Comparison of ENCODE assay signal across 8 cellular contexts in genomic region chr5:151719228-151719861, GRCh38. TPM values are rescaled to one million over a fixed set of nuclear protein-coding genes. Genes with fewer than 3 reads are reported as not detected.
DNase-seq lines count a peak whose midpoint lies in the region; ATAC-seq and TF ChIP-seq lines count a peak whose summit lies in the region.

No MANE protein-coding gene starts in this region.

- no peak overlapping the region for H3K27ac ChIP-seq in H9 (ENCODE audit: insufficient read length, low read depth, low read length)

- peaks cover 0 to 10% (median 3%) of the 10 kb centered on the region in 3 experiments; a peak in 4 of 7 replicates for H3K36me3 Mint-ChIP-seq in H9 (ENCODE audit: insufficient read depth in 1 of 3, low read depth in 3 of 3)
- peaks cover 3% of the 10 kb centered on the region for H3K36me3 Mint-ChIP-seq in activated naive CD8-positive, alpha-beta T cell treated with anti-CD3 and anti-CD28 coated beads for 36 hours

- H3K23ac ChIP-seq in H9 (ENCODE audit: insufficient read length, low read depth, low read length), result no peak overlapping the region

- no peak overlapping the region for H3K27ac Mint-ChIP-seq in H9
- no peak overlapping the region for H3K27ac Mint-ChIP-seq in activated naive CD8-positive, alpha-beta T cell treated with anti-CD3 and anti-CD28 coated beads for 36 hours

- DNase-seq in AG10803 (ENCODE audit: low read depth) (peak; percentile 66), H9 (peak; percentile 46), kidney epithelial cell (ENCODE audit: low read depth) (no peak), activated gamma-delta T cell treated with Interleukin-2 at 50 U/mL for 16 hours (no peak), cortex of kidney (lab: John Stamatoyannopoulos, UW) (no peak), A172 (ENCODE audit: low spot score) (no peak)
- peak; percentile 10 for DNase-seq in activated naive CD8-positive, alpha-beta T cell treated with anti-CD3 and anti-CD28 coated beads for 36 hours

- no CpG with 5 or more reads among the region's 4 CpGs for WGBS in H9 (ENCODE audit: extremely low coverage, insufficient read length, low lambda C conversion rate)

- no peak overlapping the region for H3K14ac ChIP-seq in H9 (ENCODE audit: insufficient read depth, low read length)

- peaks cover 6 to 8% of the 10 kb centered on the region in 2 experiments; a peak in 4 of 5 replicates for H3K9me3 Mint-ChIP-seq in H9
- H3K9me3 Mint-ChIP-seq in activated naive CD8-positive, alpha-beta T cell treated with anti-CD3 and anti-CD28 coated beads for 36 hours, result no peaks in the 10 kb centered on the region

- no peak overlapping the region for H3K4me2 ChIP-seq in H9 (ENCODE audit: insufficient read depth, insufficient read length, low read length)

- H3K79me1 ChIP-seq in H9 (ENCODE audit: insufficient read depth, low read depth, low read length, poor library complexity, severe bottlenecking), result no peaks in the 10 kb centered on the region

- H3K4me1 ChIP-seq in H9 (ENCODE audit: insufficient read depth, low read length), result peaks cover 7% of the 10 kb centered on the region

- H4K5ac ChIP-seq in H9 (ENCODE audit: insufficient read length, low read depth, low read length), result no peak overlapping the region

- no peak for ATAC-seq in HG02938 (IDR thresholded peaks at IDR 0.05; ENCODE audit: unreplicated experiment)

- H4K91ac ChIP-seq in H9 (ENCODE audit: insufficient read length, low read depth, low read length), result no peak overlapping the region

- no peak overlapping the region for H3K56ac ChIP-seq in H9 (ENCODE audit: insufficient read length, low read depth, low read length)

- no peaks in the 10 kb centered on the region for H3K23me2 ChIP-seq in H9 (ENCODE audit: insufficient read length, low read depth, low read length, poor library complexity, severe bottlenecking)

- H2BK20ac ChIP-seq in H9 (ENCODE audit: low read depth, low read length, poor library complexity, severe bottlenecking), result no peak overlapping the region

- no peak overlapping the region for H2AK5ac ChIP-seq in H9 (ENCODE audit: insufficient read length, low read length)

- no peak overlapping the region for H3K18ac ChIP-seq in H9 (ENCODE audit: insufficient read length, low read depth, low read length)

- H3K9me3 ChIP-seq in H9 (ENCODE audit: control insufficient read depth, low read depth, low read length), result no peaks in the 10 kb centered on the region

- no peak overlapping the region for H3K4me3 Mint-ChIP-seq in H9
- H3K4me3 Mint-ChIP-seq in activated naive CD8-positive, alpha-beta T cell treated with anti-CD3 and anti-CD28 coated beads for 36 hours, result no peak overlapping the region

- H2BK15ac ChIP-seq in H9 (ENCODE audit: low read depth, low read length), result no peak overlapping the region

- H3K27me3 ChIP-seq in H9 (ENCODE audit: insufficient read depth, low read length) (no peaks in the 10 kb centered on the region), kidney epithelial cell (ENCODE audit: control insufficient read depth, insufficient read depth, low read length) (no peaks in the 10 kb centered on the region)

- no peak overlapping the region for H3T11ph ChIP-seq in H9 (ENCODE audit: low read length)

- H3K79me2 ChIP-seq in H9 (ENCODE audit: insufficient read depth, low read length), result no peaks in the 10 kb centered on the region

- H3K36me3 ChIP-seq in kidney epithelial cell (ENCODE audit: control insufficient read depth, insufficient read depth, low read length), result no peaks in the 10 kb centered on the region

- TF ChIP-seq CTCF in AG10803 (conservative IDR thresholded peaks at IDR 0.05; ENCODE audit: low read length), result peak; percentile 75
- TF ChIP-seq CTCF in H9 (conservative IDR thresholded peaks at IDR 0.05), result peak; percentile 74
- TF ChIP-seq CTCF in kidney epithelial cell (IDR thresholded peaks at IDR 0.05; ENCODE audit: insufficient read depth, low read length, poor library complexity, severe bottlenecking), result peak; percentile 45

- H3K4me3 ChIP-seq in AG10803 (ENCODE audit: low read length), result peak overlapping the region; percentile 0; the same call in 1 of the 2 replicates
- no peak overlapping the region for H3K4me3 ChIP-seq in kidney epithelial cell (ENCODE audit: low read depth, low read length)

- H2AFZ ChIP-seq in H9 (ENCODE audit: low read length), result no peak overlapping the region

- no peak overlapping the region for H3K4ac ChIP-seq in H9 (ENCODE audit: low read depth, low read length)

- H2BK120ac ChIP-seq in H9 (ENCODE audit: low read depth, low read length, poor library complexity, severe bottlenecking), result no peak overlapping the region

- H4K8ac ChIP-seq in H9 (replicated peaks; ENCODE audit: insufficient read length, low read depth, low read length), result no peak overlapping the region

- H3K9ac ChIP-seq in H9 (ENCODE audit: extremely low read depth, insufficient read length, low read length), result no peak overlapping the region

- peaks cover 1% of the 10 kb centered on the region for H3K27me3 Mint-ChIP-seq in H9 (ENCODE audit: low read depth)
- no peaks in the 10 kb centered on the region for H3K27me3 Mint-ChIP-seq in activated naive CD8-positive, alpha-beta T cell treated with anti-CD3 and anti-CD28 coated beads for 36 hours

- H2BK12ac ChIP-seq in H9 (ENCODE audit: insufficient read length, low read depth, low read length), result no peak overlapping the region

- H3K4me1 Mint-ChIP-seq in H9, result peaks cover 15 to 20% of the 10 kb centered on the region in 2 experiments
- H3K4me1 Mint-ChIP-seq in activated naive CD8-positive, alpha-beta T cell treated with anti-CD3 and anti-CD28 coated beads for 36 hours, result peaks cover 8% of the 10 kb centered on the region

- no peaks in the 10 kb centered on the region for H4K20me1 ChIP-seq in H9 (ENCODE audit: control insufficient read depth, insufficient read depth, insufficient read length)

- H2BK5ac ChIP-seq in H9 (ENCODE audit: insufficient read length, low read length), result no peak overlapping the region

RNA-seq across cellular contexts. Expression of gene SPARC, which starts 32.6 kb away (rescaled TPM):
- total RNA-seq in H9 (2021) (320 and 323 TPM in 2 replicates), kidney epithelial cell (139 and 140 TPM in 2 replicates)
- under 1 TPM; 0.62 to 0.66 TPM for total RNA-seq in activated naive CD8-positive, alpha-beta T cell treated with anti-CD3 and anti-CD28 coated beads for 36 hours
- 3,811 and 5,357 TPM in 2 replicates for total RNA-seq in A172 (2014; rRNA removed; shearing (Covaris generic))

RNA-seq across cellular contexts. Expression of gene ATOX1, which starts 39.1 kb away (rescaled TPM):
- total RNA-seq in H9 (2021) (75.0 and 79.7 TPM in 2 replicates), kidney epithelial cell (91.6 and 118 TPM in 2 replicates)
- 10 to 100 TPM; 97.7 to 98.6 TPM for total RNA-seq in activated naive CD8-positive, alpha-beta T cell treated with anti-CD3 and anti-CD28 coated beads for 36 hours
- 144 and 233 TPM in 2 replicates for total RNA-seq in A172 (2014; rRNA removed; shearing (Covaris generic))

RNA-seq across cellular contexts. Expression of gene G3BP1, which starts 52.4 kb away (rescaled TPM):
- total RNA-seq in H9 (2021) (439 and 448 TPM in 2 replicates), kidney epithelial cell (134 and 154 TPM in 2 replicates)
- total RNA-seq in activated naive CD8-positive, alpha-beta T cell treated with anti-CD3 and anti-CD28 coated beads for 36 hours, result 100 to 1,000 TPM; 364 to 375 TPM
- 360 and 395 TPM in 2 replicates for total RNA-seq in A172 (2014; rRNA removed; shearing (Covaris generic))

Comparison
In these comparisons a context has a peak if more than half of its experiments do, and no peak if none do; other contexts are left out.
1. DNase-seq: peak in AG10803 (single experiment), H9 (single experiment) and activated naive CD8-positive, alpha-beta T cell treated with anti-CD3 and anti-CD28 coated beads for 36 hours (single experiment); none in kidney epithelial cell (single experiment), activated gamma-delta T cell treated with Interleukin-2 at 50 U/mL for 16 hours (single experiment), cortex of kidney (single experiment) and A172 (single experiment).
2. RNA of gene SPARC, which starts 32.6 kb away (total RNA-seq): 3,811 to 5,357 TPM in A172, 320 to 323 TPM in H9 and 139 to 140 TPM in kidney epithelial cell; 0.62 to 0.66 TPM in activated naive CD8-positive, alpha-beta T cell treated with anti-CD3 and anti-CD28 coated beads for 36 hours; every median in the first group is over 10 times any median in the second.
3. Peak in every context shown above with its lines, with median percentiles within 50 percentile points of each other: CTCF ChIP-seq.